In genomic region chr9:137680445-137681358, GRCh38 we compare ENCODE assay signal across 17 cellular contexts.
DNase-seq lines count a peak whose midpoint lies in the region; ATAC-seq and TF ChIP-seq lines count a peak whose summit lies in the region.
"Had no signal": no experiment of that assay in that cellular context is flagged by ENCODE, and none has a peak within 500 bp of the region (broad histone marks: within the 10 kb centered on the region; RNA-seq: fewer than 3 reads in every experiment).

No MANE protein-coding gene starts in this region.

- no peak overlapping the region for H3K4me3 Mint-ChIP-seq in activated B cell treated with CpG ODN at 0.5 μM for 24 hours
- no peak overlapping the region for H3K4me3 Mint-ChIP-seq in stimulated activated memory B cell treated with anti-CD40 and anti-IgM and Interleukin-4, amounts not matched to agents 10 μg/mL and 1 μg/mL and 100 μg/mL, for 72 hours
- H3K4me3 Mint-ChIP-seq: central memory CD8-positive, alpha-beta T cell had no signal

- H3K27me3 Mint-ChIP-seq in activated B cell treated with CpG ODN at 0.5 μM for 24 hours = no peaks in the 10 kb centered on the region
- no peaks in the 10 kb centered on the region for H3K27me3 Mint-ChIP-seq in stimulated activated memory B cell treated with anti-CD40 and anti-IgM and Interleukin-4, amounts not matched to agents 10 μg/mL and 1 μg/mL and 100 μg/mL, for 72 hours
- H3K27me3 Mint-ChIP-seq: central memory CD8-positive, alpha-beta T cell had no signal

- TF ChIP-seq CTCF in activated B cell treated with CpG ODN at 0.5 μM for 24 hours (IDR thresholded peaks at IDR 0.05) (no peak), left lung (IDR thresholded peaks at IDR 0.05) (no peak), GM10266 (IDR thresholded peaks at IDR 0.05; ENCODE audit: control insufficient read depth, insufficient read depth, low read depth, missing control alignments) (no peak)

- no peaks in the 10 kb centered on the region for H3K9me3 ChIP-seq in left lung
- H3K9me3 ChIP-seq: gastrocnemius medialis, prostate gland had no signal

- DNase-seq in DMS53 (lab: John Stamatoyannopoulos, UW) = peak; percentile 31
- no peak for DNase-seq in DMS53 treated with DMSO at 0.1 percent for 48 hours (lab: John Stamatoyannopoulos, UW; ENCODE audit: unreplicated experiment)
- DNase-seq in activated B cell treated with CpG ODN at 0.5 μM for 24 hours = no peak
- no peak for DNase-seq in left lung
- DNase-seq in NCI-H1436 treated with DMSO at 0.1 percent for 48 hours (lab: John Stamatoyannopoulos, UW) = no peak
- DNase-seq in GM10266 (ENCODE audit: extremely low spot score) = no peak
- no peak for DNase-seq in foreskin melanocyte
- DNase-seq: activated T-cell treated with anti-CD3 and anti-CD28 coated beads for 4 hours; gastrocnemius medialis; NCI-H2029 treated with DMSO at 0.1 percent for 48 hours; NCI-H524; stimulated activated CD4-positive, alpha-beta T cell treated with anti-CD3 and anti-CD28 coated beads, Interleukin-15, amount 100 ng/mL, for 24 hours; substantia nigra had no signal

- H3K4me1 ChIP-seq in left lung = peaks cover 12 to 32% of the 10 kb centered on the region in 2 donors

- ATAC-seq in activated B cell treated with CpG ODN at 0.5 μM for 24 hours (ENCODE audit: low read depth) = no peak
- ATAC-seq in left lung = peak; percentile 61
- no peak for ATAC-seq in stimulated activated memory B cell treated with anti-CD40 and anti-IgM and Interleukin-4, amounts not matched to agents 10 μg/mL and 1 μg/mL and 100 μg/mL, for 72 hours
- ATAC-seq: gastrocnemius medialis, Panc1 had no signal

- peaks cover 74% of the 10 kb centered on the region for H3K4me1 Mint-ChIP-seq in activated B cell treated with CpG ODN at 0.5 μM for 24 hours
- peaks cover 68% of the 10 kb centered on the region for H3K4me1 Mint-ChIP-seq in stimulated activated memory B cell treated with anti-CD40 and anti-IgM and Interleukin-4, amounts not matched to agents 10 μg/mL and 1 μg/mL and 100 μg/mL, for 72 hours

- H3K27ac Mint-ChIP-seq in activated B cell treated with CpG ODN at 0.5 μM for 24 hours = peak overlapping the region; percentile 88
- peak overlapping the region; percentile 70 for H3K27ac Mint-ChIP-seq in stimulated activated memory B cell treated with anti-CD40 and anti-IgM and Interleukin-4, amounts not matched to agents 10 μg/mL and 1 μg/mL and 100 μg/mL, for 72 hours

- no peaks in the 10 kb centered on the region for H3K27me3 ChIP-seq in left lung
- H3K27me3 ChIP-seq: gastrocnemius medialis had no signal

- H3K27ac ChIP-seq in left lung = no peak overlapping the region
- H3K27ac ChIP-seq: gastrocnemius medialis had no signal

- intact Hi-C loops in activated B cell treated with CpG ODN at 0.5 μM for 24 hours (cut with micrococcal nuclease) (no loop called here), left lung (cut with DNase I) (no loop called here)

- CTCF ChIA-PET in activated B cell treated with CpG ODN at 0.5 μM for 24 hours (lab: Charles Lee) = interaction anchor here (0.6 to 2.0 kb wide), 3 partner anchors 8 to 15 kb away, joined by 3 to 11 read pairs (median 3); no protein-coding TSS in a partner anchor

- H3K36me3 Mint-ChIP-seq in activated B cell treated with CpG ODN at 0.5 μM for 24 hours (ENCODE audit: low read depth) = peaks cover 15% of the 10 kb centered on the region
- peaks cover 31% of the 10 kb centered on the region for H3K36me3 Mint-ChIP-seq in stimulated activated memory B cell treated with anti-CD40 and anti-IgM and Interleukin-4, amounts not matched to agents 10 μg/mL and 1 μg/mL and 100 μg/mL, for 72 hours

- H3K4me3 ChIP-seq in left lung = no peak overlapping the region
- H3K4me3 ChIP-seq: gastrocnemius medialis, prostate gland had no signal

- peaks cover 0 to 7% of the 10 kb centered on the region in 2 donors for H3K36me3 ChIP-seq in left lung
- H3K36me3 ChIP-seq: gastrocnemius medialis, prostate gland had no signal

- POLR2A ChIA-PET in activated B cell treated with CpG ODN at 0.5 μM for 24 hours (lab: Charles Lee) = interaction anchor here (1.0 to 3.0 kb wide), 3 partner anchors 14 to 79 kb away, joined by 3 to 15 read pairs (median 3); no protein-coding TSS in a partner anchor

- H3K9me3 Mint-ChIP-seq in activated B cell treated with CpG ODN at 0.5 μM for 24 hours = no peaks in the 10 kb centered on the region
- no peaks in the 10 kb centered on the region for H3K9me3 Mint-ChIP-seq in stimulated activated memory B cell treated with anti-CD40 and anti-IgM and Interleukin-4, amounts not matched to agents 10 μg/mL and 1 μg/mL and 100 μg/mL, for 72 hours
- H3K9me3 Mint-ChIP-seq: central memory CD8-positive, alpha-beta T cell had no signal
